In genomic region chr17:78962345-78962983, GRCh38 we compare ENCODE assay signal across 1 cellular context.
TF ChIP-seq lines count a peak whose summit lies in the region.

No MANE protein-coding gene starts in this region.

TF ChIP-seq in HepG2, 621 proteins besides CTCF, POLR2A, EP300 and RAD21 (continued from another document and continues in another):
- TF ChIP-seq ZNF30 (CRISPR knock-in tag; IDR thresholded peaks at IDR 0.05) (no peak), ZSCAN29 (CRISPR knock-in tag; conservative IDR thresholded peaks at IDR 0.05) (peak; percentile 93), JUN (CRISPR knock-in tag; IDR thresholded peaks at IDR 0.05) (peak; percentile 95), ETV6 (CRISPR knock-in tag; conservative IDR thresholded peaks at IDR 0.05) (peak; percentile 89), ZNF563 (CRISPR knock-in tag; IDR thresholded peaks at IDR 0.05) (0 out of 2 replicates have a peak, but pooled peaks have one; percentile 11), GMEB1 (CRISPR knock-in tag; IDR thresholded peaks at IDR 0.05; ENCODE audit: borderline replicate concordance) (no peak), SNAPC2 (CRISPR knock-in tag; IDR thresholded peaks at IDR 0.05) (0 out of 2 replicates have a peak, but pooled peaks have one; percentile 72), ZNF414 (CRISPR knock-in tag; IDR thresholded peaks at IDR 0.05) (peak; percentile 62; the same call in 1 of the 2 replicates), GABPB1 (CRISPR knock-in tag; IDR thresholded peaks at IDR 0.05) (peak; percentile 59), NFIB (CRISPR knock-in tag; IDR thresholded peaks at IDR 0.05; ENCODE audit: borderline replicate concordance) (no peak), ZNF136 (CRISPR knock-in tag; IDR thresholded peaks at IDR 0.05; ENCODE audit: low read depth) (no peak), FOXK2 (IDR thresholded peaks at IDR 0.05) (peak; percentile 10; the same call in 1 of the 2 replicates), ZNF746 (CRISPR knock-in tag; IDR thresholded peaks at IDR 0.05) (peak; percentile 51; the same call in 1 of the 2 replicates), ZNF512B (CRISPR knock-in tag; IDR thresholded peaks at IDR 0.05; ENCODE audit: borderline replicate concordance) (peak; percentile 86; the same call in 1 of the 2 replicates), ZBTB49 (CRISPR knock-in tag; IDR thresholded peaks at IDR 0.05; ENCODE audit: borderline replicate concordance) (peak; percentile 30; the same call in 1 of the 2 replicates), ZSCAN21 (CRISPR knock-in tag; IDR thresholded peaks at IDR 0.05; ENCODE audit: borderline replicate concordance) (peak; percentile 69; the same call in 1 of the 2 replicates), ZBTB7B (CRISPR knock-in tag; IDR thresholded peaks at IDR 0.05) (peak; percentile 93), DPF2 (CRISPR knock-in tag; IDR thresholded peaks at IDR 0.05; ENCODE audit: borderline replicate concordance, low read depth) (peak; percentile 81), ZNF296 (CRISPR knock-in tag; conservative IDR thresholded peaks at IDR 0.05) (no peak; the same call in 1 of the 2 replicates), LCORL (IDR thresholded peaks at IDR 0.05) (peak; percentile 6; the same call in 1 of the 2 replicates), LCORL (CRISPR knock-in tag; IDR thresholded peaks at IDR 0.05) (peak; percentile 91), MEIS1 (CRISPR knock-in tag; IDR thresholded peaks at IDR 0.05; ENCODE audit: borderline replicate concordance) (0 out of 2 replicates have a peak, but pooled peaks have one; percentile 32), MZF1 (CRISPR knock-in tag; IDR thresholded peaks at IDR 0.05; ENCODE audit: borderline replicate concordance) (no peak), ZNF609 (CRISPR knock-in tag; IDR thresholded peaks at IDR 0.05; ENCODE audit: borderline replicate concordance) (peak; percentile 77), POGK (CRISPR knock-in tag; conservative IDR thresholded peaks at IDR 0.05) (peak; percentile 80; the same call in 1 of the 2 replicates), MLX (CRISPR knock-in tag; IDR thresholded peaks at IDR 0.05) (peak; percentile 66; the same call in 1 of the 2 replicates), FOXO1 (CRISPR knock-in tag; IDR thresholded peaks at IDR 0.05) (peak; percentile 74), ZBTB33 (CRISPR knock-in tag; IDR thresholded peaks at IDR 0.05) (peak; percentile 56), ATF7 (IDR thresholded peaks at IDR 0.05) (peak; percentile 70), ATF7 (CRISPR knock-in tag; IDR thresholded peaks at IDR 0.05) (peak; percentile 92), HMG20A (CRISPR knock-in tag; IDR thresholded peaks at IDR 0.05; ENCODE audit: borderline replicate concordance) (peak; percentile 77; the same call in 1 of the 2 replicates), ZNF496 (CRISPR knock-in tag; IDR thresholded peaks at IDR 0.05; ENCODE audit: insufficient replicate concordance) (no peak), ZNF343 (CRISPR knock-in tag; IDR thresholded peaks at IDR 0.05) (peak; percentile 96), ZNF687 (CRISPR knock-in tag; IDR thresholded peaks at IDR 0.05) (peak; percentile 92), ZNF878 (CRISPR knock-in tag; IDR thresholded peaks at IDR 0.05) (0 out of 2 replicates have a peak, but pooled peaks have one; percentile 29), ZBTB42 (CRISPR knock-in tag; IDR thresholded peaks at IDR 0.05) (no peak), ATRX (CRISPR knock-in tag; IDR thresholded peaks at IDR 0.05; ENCODE audit: borderline replicate concordance) (no peak), KLF6 (CRISPR knock-in tag; IDR thresholded peaks at IDR 0.05) (0 out of 2 replicates have a peak, but pooled peaks have one; percentile 45)
